8 cellular contexts compared by ENCODE assay signal in the genomic region with DNA sequence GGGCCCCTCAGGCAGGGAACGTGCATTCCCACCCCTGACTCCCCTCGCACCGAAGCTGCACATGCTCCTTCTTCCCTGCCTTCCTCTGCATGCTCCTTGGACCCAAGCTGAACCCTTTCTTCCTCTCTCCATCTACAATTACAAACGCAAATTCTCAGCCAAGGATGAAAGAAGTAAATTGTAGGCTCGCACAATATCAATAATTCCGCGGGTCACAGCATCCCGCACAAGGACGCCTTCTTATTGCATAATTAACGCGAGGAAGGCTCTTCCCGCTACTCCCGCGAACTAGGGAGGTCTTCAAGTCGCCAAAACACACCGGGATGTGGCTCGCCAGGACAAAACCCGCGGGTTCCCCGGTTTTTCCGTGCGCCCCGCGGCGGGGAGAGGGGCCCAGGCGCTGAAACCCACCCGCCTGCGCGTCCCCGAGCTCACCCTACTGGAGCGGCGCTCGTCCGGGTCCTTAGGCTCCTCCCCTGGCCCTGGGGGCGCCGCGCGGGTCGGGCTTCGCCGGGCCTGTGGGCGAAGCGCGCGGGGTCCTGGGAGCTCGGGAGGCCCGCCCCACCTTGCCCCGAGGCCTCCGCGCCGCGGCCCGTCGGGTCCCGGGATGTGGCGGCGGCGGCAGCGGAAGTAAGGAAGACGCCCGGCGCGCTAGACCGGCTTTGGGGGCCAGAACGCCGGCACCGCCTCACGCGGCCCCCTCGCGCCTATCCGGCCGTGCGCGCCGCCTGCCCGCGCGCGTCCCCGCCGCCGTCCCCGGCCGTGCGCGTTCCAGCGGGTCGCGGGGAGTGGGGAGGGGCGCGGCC. TPM values are rescaled to one million over a fixed set of nuclear protein-coding genes. Genes with fewer than 3 reads are reported as not detected.
A peak's percentile ranks its signal among the peaks of the same experiment; 100 is the strongest.
DNase-seq lines count a peak whose midpoint lies in the region; ATAC-seq and TF ChIP-seq lines count a peak whose summit lies in the region.

A gene with protein sequence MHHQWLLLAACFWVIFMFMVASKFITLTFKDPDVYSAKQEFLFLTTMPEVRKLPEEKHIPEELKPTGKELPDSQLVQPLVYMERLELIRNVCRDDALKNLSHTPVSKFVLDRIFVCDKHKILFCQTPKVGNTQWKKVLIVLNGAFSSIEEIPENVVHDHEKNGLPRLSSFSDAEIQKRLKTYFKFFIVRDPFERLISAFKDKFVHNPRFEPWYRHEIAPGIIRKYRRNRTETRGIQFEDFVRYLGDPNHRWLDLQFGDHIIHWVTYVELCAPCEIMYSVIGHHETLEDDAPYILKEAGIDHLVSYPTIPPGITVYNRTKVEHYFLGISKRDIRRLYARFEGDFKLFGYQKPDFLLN (minus strand): TSS at position 730 of the 806 bp plus-strand sequence. CDS start 10,993 bp downstream, outside the sequence.

- peaks cover 13% of the 10 kb centered on the region for H3K4me1 Mint-ChIP-seq in activated CD4-positive, alpha-beta memory T cell treated with anti-CD3 and anti-CD28 coated beads, Interleukin-2, amount 10 ng/mL, durations not matched to agents 7 days and 5 days

- DNase-seq in NCI-H524 (lab: John Stamatoyannopoulos, UW), result peak; percentile 54 to 65
- no peak for DNase-seq in NCI-H524 treated with DMSO at 0.1 percent for 48 hours (lab: John Stamatoyannopoulos, UW)
- peak; percentile 6 for DNase-seq in NCI-H226
- peak; percentile 43 for DNase-seq in activated CD4-positive, alpha-beta memory T cell treated with anti-CD3 and anti-CD28 coated beads, Interleukin-2, amount 10 ng/mL, durations not matched to agents 7 days and 5 days
- peak; percentile 38 for DNase-seq in lung (ENCODE audit: low spot score)
- DNase-seq in stimulated activated CD4-positive, alpha-beta T cell treated with anti-CD3 and anti-CD28 coated beads, TNF-alpha, amount 100 ng/mL, for 48 hours (ENCODE audit: low read depth in 3 of 3), result peak; percentile 17 to 47 (median 33)

- peak within 1 kb of the TSS; percentile 70 for H3K4me3 Mint-ChIP-seq in activated CD4-positive, alpha-beta memory T cell treated with anti-CD3 and anti-CD28 coated beads, Interleukin-2, amount 10 ng/mL, durations not matched to agents 7 days and 5 days

- peaks cover 3% of the 10 kb centered on the region for H3K27me3 Mint-ChIP-seq in activated CD4-positive, alpha-beta memory T cell treated with anti-CD3 and anti-CD28 coated beads, Interleukin-2, amount 10 ng/mL, durations not matched to agents 7 days and 5 days

- H3K27me3 ChIP-seq in ectodermal cell (ENCODE audit: control insufficient read depth, insufficient read depth, low read length, poor library complexity, severe bottlenecking) (no peaks in the 10 kb centered on the region), lung (ENCODE audit: control insufficient read depth, insufficient read depth) (no peaks in the 10 kb centered on the region)

- no peak for TF ChIP-seq CTCF in lung (IDR thresholded peaks at IDR 0.05; ENCODE audit: control extremely low read depth, extremely low read depth)

- H3K9me3 Mint-ChIP-seq in activated CD4-positive, alpha-beta memory T cell treated with anti-CD3 and anti-CD28 coated beads, Interleukin-2, amount 10 ng/mL, durations not matched to agents 7 days and 5 days, result no peaks in the 10 kb centered on the region

- H3K36me3 Mint-ChIP-seq in activated CD4-positive, alpha-beta memory T cell treated with anti-CD3 and anti-CD28 coated beads, Interleukin-2, amount 10 ng/mL, durations not matched to agents 7 days and 5 days (ENCODE audit: low read depth), result no peaks in the 10 kb centered on the region

- H3K9me3 ChIP-seq in ectodermal cell (ENCODE audit: control insufficient read depth, low read length), result no peaks in the 10 kb centered on the region
- no peaks in the 10 kb centered on the region for H3K9me3 ChIP-seq in lung (ENCODE audit: control insufficient read depth in 2 of 2, insufficient read depth in 1 of 2, low read length in 1 of 2)

- H3K27ac ChIP-seq in ectodermal cell (ENCODE audit: insufficient read depth, low read depth, low read length, poor library complexity, severe bottlenecking), result peak within 1 kb of the TSS; percentile 76
- peak within 1 kb of the TSS; percentile 74 to 85 for H3K27ac ChIP-seq in lung (ENCODE audit: low read depth in 1 of 2, low read length in 1 of 2)

- POLR2A ChIA-PET in activated CD4-positive, alpha-beta memory T cell treated with anti-CD3 and anti-CD28 coated beads, Interleukin-2, amount 10 ng/mL, durations not matched to agents 7 days and 5 days (lab: Charles Lee), result interaction anchor here (1.1 to 1.2 kb wide), 2 partner anchors 146 to 585 kb away, joined by 3 to 5 read pairs; partner anchors contain the start of genes PDCL3 and RPL31

- peak; percentile 73 for ATAC-seq in HG02970 (IDR thresholded peaks at IDR 0.05; ENCODE audit: low FRiP score, unreplicated experiment)
- peak; percentile 84 for ATAC-seq in lung (ENCODE audit: insufficient read depth, low FRiP score)

- H3K4me3 ChIP-seq in ectodermal cell (ENCODE audit: insufficient read depth, low read depth, low read length) (peak within 1 kb of the TSS; percentile 74), lung (peak within 1 kb of the TSS; percentile 77)

- CTCF ChIA-PET in activated CD4-positive, alpha-beta memory T cell treated with anti-CD3 and anti-CD28 coated beads, Interleukin-2, amount 10 ng/mL, durations not matched to agents 7 days and 5 days (lab: Charles Lee), result interaction anchor here (1.2 kb wide), 1 partner anchor 36 kb away, joined by 4 read pairs; no protein-coding TSS in a partner anchor

- WGBS in ectodermal cell, 2 experiments, result 0% methylated on average over 92 of the region's 92 CpGs
- 0 to 1% methylated on average over 85 to 92 of the region's 92 CpGs for WGBS in lung, 2 donors

- H3K4me1 ChIP-seq in ectodermal cell (ENCODE audit: control insufficient read depth, insufficient read depth, low read length), result peaks cover 43% of the 10 kb centered on the region
- H3K4me1 ChIP-seq in lung (ENCODE audit: control insufficient read depth in 2 of 2, insufficient read depth in 2 of 2, low read length in 2 of 2), result peaks cover 0 to 6% of the 10 kb centered on the region in 2 donors

- H3K27ac Mint-ChIP-seq in activated CD4-positive, alpha-beta memory T cell treated with anti-CD3 and anti-CD28 coated beads, Interleukin-2, amount 10 ng/mL, durations not matched to agents 7 days and 5 days, result no peak within 1 kb of the TSS

- no peaks in the 10 kb centered on the region for H3K36me3 ChIP-seq in ectodermal cell (ENCODE audit: control insufficient read depth, insufficient read depth, low read length)
- peaks cover 3% of the 10 kb centered on the region in 2 donors for H3K36me3 ChIP-seq in lung (ENCODE audit: control insufficient read depth in 2 of 2, insufficient read depth in 2 of 2, low read length in 2 of 2)

RNA-seq across cellular contexts. Expression of the gene that starts here (rescaled TPM):
- 1 to 10 TPM; 2.1 to 3.1 TPM for total RNA-seq in activated CD4-positive, alpha-beta memory T cell treated with anti-CD3 and anti-CD28 coated beads, Interleukin-2, amount 10 ng/mL, durations not matched to agents 7 days and 5 days
- 43.5 TPM for polyA plus RNA-seq in ectodermal cell (2013, experiment 1 of 4)
- polyA plus RNA-seq in ectodermal cell (2013, experiment 2 of 4), result 42.9 TPM
- polyA plus RNA-seq in ectodermal cell (2013, experiment 3 of 4), result 38.9 TPM
- polyA plus RNA-seq in ectodermal cell (2013, experiment 4 of 4), result 36.1 TPM
- 10 to 100 TPM; 10.5 to 22.4 TPM for total RNA-seq in lung
- 1 to 10 TPM; 5.1 to 5.5 TPM for polyA plus RNA-seq in lung
